Comparison of ENCODE assay signal across 8 cellular contexts in genomic region chr10:96673318-96674099, GRCh38. TPM values are rescaled to one million over a fixed set of nuclear protein-coding genes. Genes with fewer than 3 reads are reported as not detected.
A peak's percentile ranks its signal among the peaks of the same experiment; 100 is the strongest.
DNase-seq lines count a peak whose midpoint lies in the region; ATAC-seq and TF ChIP-seq lines count a peak whose summit lies in the region.

No MANE protein-coding gene starts in this region.

- CTCF ChIA-PET in activated CD8-positive, alpha-beta memory T cell treated with anti-CD3 and anti-CD28 coated beads, Interleukin-2, amount 10 ng/mL, durations not matched to agents 7 days and 5 days (lab: Charles Lee) = interaction anchor here (0.8 to 2.1 kb wide), 6 partner anchors 18 to 89 kb away, joined by 3 to 6 read pairs (median 4); no protein-coding TSS in a partner anchor

- peak overlapping the region; percentile 32 for H3K4me3 ChIP-seq in lower lobe of right lung

- H3K4me1 ChIP-seq in lower lobe of right lung = peaks cover 26% of the 10 kb centered on the region

- TF ChIP-seq CTCF in lower lobe of right lung (IDR thresholded peaks at IDR 0.05) = no peak

- H3K9me3 ChIP-seq in lower lobe of right lung = no peaks in the 10 kb centered on the region

- DNase-seq in activated CD8-positive, alpha-beta memory T cell treated with anti-CD3 and anti-CD28 coated beads, Interleukin-2, amount 10 ng/mL, durations not matched to agents 7 days and 5 days = no peak
- DNase-seq in activated CD8-positive, alpha-beta memory T cell treated with anti-CD3 and anti-CD28 coated beads, Interleukin-2, amount 50 U/mL, for 4 hours = no peak
- DNase-seq in amniotic epithelial cell (ENCODE audit: low read depth) = peak; percentile 55
- DNase-seq in lower lobe of right lung = peak; percentile 77
- DNase-seq in ureter (ENCODE audit: low spot score) = peak; percentile 61
- no peak for DNase-seq in activated T-cell treated with anti-CD3 and anti-CD28 coated beads, Interleukin-2, amount 50 U/mL, for 24 hours
- DNase-seq in T-helper 1 cell = no peak

- peak overlapping the region; percentile 28 for H3K27ac Mint-ChIP-seq in activated CD8-positive, alpha-beta memory T cell treated with anti-CD3 and anti-CD28 coated beads, Interleukin-2, amount 10 ng/mL, durations not matched to agents 7 days and 5 days
- H3K27ac Mint-ChIP-seq in activated T-cell treated with anti-CD3 and anti-CD28 coated beads, Interleukin-2, amount 50 U/mL, for 24 hours = no peak overlapping the region

- H3K36me3 ChIP-seq in lower lobe of right lung = no peaks in the 10 kb centered on the region

- no peaks in the 10 kb centered on the region for H3K27me3 ChIP-seq in lower lobe of right lung (ENCODE audit: low read depth)

- H3K27ac ChIP-seq in lower lobe of right lung = peak overlapping the region; percentile 79

- H3K27me3 Mint-ChIP-seq in activated CD8-positive, alpha-beta memory T cell treated with anti-CD3 and anti-CD28 coated beads, Interleukin-2, amount 10 ng/mL, durations not matched to agents 7 days and 5 days = no peaks in the 10 kb centered on the region
- H3K27me3 Mint-ChIP-seq in activated T-cell treated with anti-CD3 and anti-CD28 coated beads, Interleukin-2, amount 50 U/mL, for 24 hours = no peaks in the 10 kb centered on the region

- H3K4me1 Mint-ChIP-seq in activated CD8-positive, alpha-beta memory T cell treated with anti-CD3 and anti-CD28 coated beads, Interleukin-2, amount 10 ng/mL, durations not matched to agents 7 days and 5 days = peaks cover 52% of the 10 kb centered on the region
- H3K4me1 Mint-ChIP-seq in activated T-cell treated with anti-CD3 and anti-CD28 coated beads, Interleukin-2, amount 50 U/mL, for 24 hours (ENCODE audit: low read depth) = peaks cover 27% of the 10 kb centered on the region

- intact Hi-C loops in lower lobe of right lung (cut with DNase I) = no loop called here

- H3K4me3 Mint-ChIP-seq in activated CD8-positive, alpha-beta memory T cell treated with anti-CD3 and anti-CD28 coated beads, Interleukin-2, amount 10 ng/mL, durations not matched to agents 7 days and 5 days = no peak overlapping the region
- H3K4me3 Mint-ChIP-seq in activated T-cell treated with anti-CD3 and anti-CD28 coated beads, Interleukin-2, amount 50 U/mL, for 24 hours = no peak overlapping the region

- no peak for ATAC-seq in activated CD8-positive, alpha-beta memory T cell treated with anti-CD3 and anti-CD28 coated beads, Interleukin-2, amount 10 ng/mL, durations not matched to agents 7 days and 5 days
- peak; percentile 31 for ATAC-seq in HG03565 (IDR thresholded peaks at IDR 0.05; ENCODE audit: unreplicated experiment)
- peak; percentile 82 for ATAC-seq in lower lobe of right lung

- H3K9me3 Mint-ChIP-seq in activated CD8-positive, alpha-beta memory T cell treated with anti-CD3 and anti-CD28 coated beads, Interleukin-2, amount 10 ng/mL, durations not matched to agents 7 days and 5 days (ENCODE audit: low read depth) = no peaks in the 10 kb centered on the region
- no peaks in the 10 kb centered on the region for H3K9me3 Mint-ChIP-seq in activated T-cell treated with anti-CD3 and anti-CD28 coated beads, Interleukin-2, amount 50 U/mL, for 24 hours

- H3K36me3 Mint-ChIP-seq in activated CD8-positive, alpha-beta memory T cell treated with anti-CD3 and anti-CD28 coated beads, Interleukin-2, amount 10 ng/mL, durations not matched to agents 7 days and 5 days = peaks cover 2% of the 10 kb centered on the region
- no peaks in the 10 kb centered on the region for H3K36me3 Mint-ChIP-seq in activated T-cell treated with anti-CD3 and anti-CD28 coated beads, Interleukin-2, amount 50 U/mL, for 24 hours (ENCODE audit: low read depth)

RNA-seq across cellular contexts. Expression of gene PIK3AP1, which starts 46.8 kb away (rescaled TPM):
- 10 to 100 TPM in 1 of 2 experiments, 1 to 10 TPM in 1; 8.7 to 11.5 TPM for total RNA-seq in activated CD8-positive, alpha-beta memory T cell treated with anti-CD3 and anti-CD28 coated beads, Interleukin-2, amount 10 ng/mL, durations not matched to agents 7 days and 5 days
- total RNA-seq in lower lobe of right lung (71.6 TPM), ureter (3.3 TPM)

Comparison
In these comparisons a context has a peak if more than half of its experiments do, and no peak if none do; other contexts are left out.
1. DNase-seq: peak in amniotic epithelial cell (single experiment), lower lobe of right lung (single experiment) and ureter (single experiment); none in activated CD8-positive, alpha-beta memory T cell treated with anti-CD3 and anti-CD28 coated beads, Interleukin-2, amount 10 ng/mL, durations not matched to agents 7 days and 5 days (single experiment), activated CD8-positive, alpha-beta memory T cell treated with anti-CD3 and anti-CD28 coated beads, Interleukin-2, amount 50 U/mL, for 4 hours (single experiment), activated T-cell treated with anti-CD3 and anti-CD28 coated beads, Interleukin-2, amount 50 U/mL, for 24 hours (single experiment) and T-helper 1 cell (0 of 5).